21 cellular contexts compared by ENCODE assay signal in genomic region chr19:19453129-19453461, GRCh38. TPM values are rescaled to one million over a fixed set of nuclear protein-coding genes. Genes with fewer than 3 reads are reported as not detected.
DNase-seq lines count a peak whose midpoint lies in the region; ATAC-seq, FAIRE-seq and TF ChIP-seq lines count a peak whose summit lies in the region.
"Had no signal": no experiment of that assay in that cellular context is flagged by ENCODE, and none has a peak within 500 bp of the region (broad histone marks: within the 10 kb centered on the region; RNA-seq: fewer than 3 reads in every experiment).

No MANE protein-coding gene starts in this region.

- 83 to 92% methylated on average over 2 of the region's 2 CpGs for WGBS in upper lobe of left lung, 2 donors

- intact Hi-C loops in naive thymus-derived CD4-positive, alpha-beta T cell (cut with micrococcal nuclease): no loop called here

- no peak overlapping the region for H3K4me3 ChIP-seq in naive thymus-derived CD4-positive, alpha-beta T cell (ENCODE audit: low read length)
- H3K4me3 ChIP-seq in upper lobe of left lung: no peak overlapping the region
- H3K4me3 ChIP-seq: esophagus squamous epithelium, MG63, prostate gland, smooth muscle cell, testis had no signal

- H3K4me3 Mint-ChIP-seq in activated T-cell treated with anti-CD3 and anti-CD28 coated beads, Interleukin-2, amount 50 U/mL, for 72 hours: no peak overlapping the region
- no peak overlapping the region for H3K4me3 Mint-ChIP-seq in activated naive CD8-positive, alpha-beta T cell treated with anti-CD3 and anti-CD28 coated beads for 36 hours
- H3K4me3 Mint-ChIP-seq in naive thymus-derived CD4-positive, alpha-beta T cell: peak overlapping the region in 6 of 10 donors; percentile 19 to 80 (median 35)
- H3K4me3 Mint-ChIP-seq: activated T-cell treated with anti-CD3 and anti-CD28 coated beads, Interleukin-2, amount 50 U/mL, for 4 hours had no signal

- no peaks in the 10 kb centered on the region for H3K27me3 Mint-ChIP-seq in activated T-cell treated with anti-CD3 and anti-CD28 coated beads, Interleukin-2, amount 50 U/mL, for 72 hours (ENCODE audit: low read depth)
- H3K27me3 Mint-ChIP-seq in activated naive CD8-positive, alpha-beta T cell treated with anti-CD3 and anti-CD28 coated beads for 36 hours: no peaks in the 10 kb centered on the region
- H3K27me3 Mint-ChIP-seq in naive thymus-derived CD4-positive, alpha-beta T cell: no peaks in the 10 kb centered on the region

- no peak for DNase-seq in activated T-cell treated with anti-CD3 and anti-CD28 coated beads, Interleukin-2, amount 50 U/mL, for 72 hours
- DNase-seq in activated T-cell treated with anti-CD3 and anti-CD28 coated beads for 4 hours: no peak
- no peak for DNase-seq in activated naive CD8-positive, alpha-beta T cell treated with anti-CD3 and anti-CD28 coated beads for 36 hours
- no peak for DNase-seq in naive thymus-derived CD4-positive, alpha-beta T cell
- DNase-seq in upper lobe of left lung: no peak
- no peak for DNase-seq in RCC 7860 (ENCODE audit: low spot score)
- no peak for DNase-seq in medulla oblongata (ENCODE audit: extremely low spot score)
- DNase-seq: activated CD4-positive, alpha-beta T cell treated with anti-CD3 and anti-CD28 coated beads for 4 hours; activated T-cell treated with anti-CD3 and anti-CD28 coated beads, Interleukin-2, amount 50 U/mL, for 4 hours; DND-41; esophagus squamous epithelium; H7; MG63; NCI-H1436 treated with DMSO at 0.1 percent for 48 hours; NCI-H82; SK-N-SH; stimulated activated CD8-positive, alpha-beta memory T cell treated with anti-CD3 and anti-CD28 coated beads, Interleukin-4, amount 100 ng/mL, for 48 hours; testis had no signal

- no peaks in the 10 kb centered on the region for H3K36me3 Mint-ChIP-seq in activated T-cell treated with anti-CD3 and anti-CD28 coated beads, Interleukin-2, amount 50 U/mL, for 72 hours (ENCODE audit: insufficient read depth in 2 of 2)
- peaks cover 2% of the 10 kb centered on the region for H3K36me3 Mint-ChIP-seq in activated naive CD8-positive, alpha-beta T cell treated with anti-CD3 and anti-CD28 coated beads for 36 hours
- peaks cover 0 to under 1% (median 0%) of the 10 kb centered on the region in 5 donors for H3K36me3 Mint-ChIP-seq in naive thymus-derived CD4-positive, alpha-beta T cell

- peak overlapping the region; percentile 45 for H3K27ac ChIP-seq in naive thymus-derived CD4-positive, alpha-beta T cell (ENCODE audit: low read depth, low read length)
- peak overlapping the region in 3 of 4 donors; percentile 72 to 79 (median 76) for H3K27ac ChIP-seq in upper lobe of left lung
- H3K27ac ChIP-seq: prostate gland, testis had no signal

- TF ChIP-seq EP300 in upper lobe of left lung (IDR thresholded peaks at IDR 0.05): no peak

- no peak for TF ChIP-seq POLR2A in upper lobe of left lung (IDR thresholded peaks at IDR 0.05)

- ATAC-seq in activated T-cell treated with anti-CD3 and anti-CD28 coated beads, Interleukin-2, amount 50 U/mL, for 72 hours (replicated peaks in 1 of 2): no peak
- ATAC-seq in naive thymus-derived CD4-positive, alpha-beta T cell: no peak
- ATAC-seq in upper lobe of left lung (ENCODE audit: low FRiP score in 2 of 2): no peak
- no peak for ATAC-seq in GM18870 (IDR thresholded peaks at IDR 0.05; ENCODE audit: unreplicated experiment)
- ATAC-seq: activated T-cell treated with anti-CD3 and anti-CD28 coated beads, Interleukin-2, amount 50 U/mL, for 4 hours had no signal

- peaks cover 0 to 4% (median 0%) of the 10 kb centered on the region in 3 experiments for H3K36me3 ChIP-seq in naive thymus-derived CD4-positive, alpha-beta T cell (ENCODE audit: control insufficient read depth in 2 of 3, insufficient read depth in 3 of 3, low read length in 3 of 3)
- no peaks in the 10 kb centered on the region for H3K36me3 ChIP-seq in upper lobe of left lung
- H3K36me3 ChIP-seq: esophagus squamous epithelium, prostate gland had no signal

- CTCF ChIA-PET in naive thymus-derived CD4-positive, alpha-beta T cell (lab: Charles Lee): no interaction called here

- peak overlapping the region; percentile 54 for H3K27ac Mint-ChIP-seq in activated T-cell treated with anti-CD3 and anti-CD28 coated beads, Interleukin-2, amount 50 U/mL, for 72 hours
- H3K27ac Mint-ChIP-seq in activated naive CD8-positive, alpha-beta T cell treated with anti-CD3 and anti-CD28 coated beads for 36 hours: peak overlapping the region; percentile 61
- H3K27ac Mint-ChIP-seq in naive thymus-derived CD4-positive, alpha-beta T cell: peak overlapping the region; percentile 13 to 89 (median 70)

- H3K4me1 Mint-ChIP-seq in activated T-cell treated with anti-CD3 and anti-CD28 coated beads, Interleukin-2, amount 50 U/mL, for 72 hours (ENCODE audit: low read depth): peaks cover 73% of the 10 kb centered on the region
- peaks cover 58% of the 10 kb centered on the region for H3K4me1 Mint-ChIP-seq in activated naive CD8-positive, alpha-beta T cell treated with anti-CD3 and anti-CD28 coated beads for 36 hours
- peaks cover 22 to 71% (median 62%) of the 10 kb centered on the region in 7 donors for H3K4me1 Mint-ChIP-seq in naive thymus-derived CD4-positive, alpha-beta T cell

- peaks cover 55 to 64% of the 10 kb centered on the region in 2 donors for H3K4me1 ChIP-seq in naive thymus-derived CD4-positive, alpha-beta T cell (ENCODE audit: control insufficient read depth in 2 of 2, insufficient read depth in 2 of 2, low read length in 2 of 2)
- H3K4me1 ChIP-seq in upper lobe of left lung: peaks cover 28 to 57% (median 39%) of the 10 kb centered on the region in 4 donors
- H3K4me1 ChIP-seq: prostate gland, testis had no signal

- no peaks in the 10 kb centered on the region for H3K9me3 Mint-ChIP-seq in activated T-cell treated with anti-CD3 and anti-CD28 coated beads, Interleukin-2, amount 50 U/mL, for 72 hours
- no peaks in the 10 kb centered on the region for H3K9me3 Mint-ChIP-seq in activated naive CD8-positive, alpha-beta T cell treated with anti-CD3 and anti-CD28 coated beads for 36 hours
- peaks cover 0 to 1% (median 0%) of the 10 kb centered on the region in 11 donors for H3K9me3 Mint-ChIP-seq in naive thymus-derived CD4-positive, alpha-beta T cell
- H3K9me3 Mint-ChIP-seq: activated T-cell treated with anti-CD3 and anti-CD28 coated beads, Interleukin-2, amount 50 U/mL, for 4 hours had no signal

- H3K9me3 ChIP-seq in naive thymus-derived CD4-positive, alpha-beta T cell (ENCODE audit: control insufficient read depth in 2 of 3, low read length in 3 of 3): no peaks in the 10 kb centered on the region
- no peaks in the 10 kb centered on the region for H3K9me3 ChIP-seq in upper lobe of left lung
- H3K9me3 ChIP-seq: esophagus squamous epithelium, MG63, prostate gland, SK-N-SH, testis had no signal

- H3K27me3 ChIP-seq in naive thymus-derived CD4-positive, alpha-beta T cell (ENCODE audit: control insufficient read depth in 2 of 2, insufficient read depth in 2 of 2, low read length in 2 of 2): no peaks in the 10 kb centered on the region
- no peaks in the 10 kb centered on the region for H3K27me3 ChIP-seq in upper lobe of left lung
- H3K27me3 ChIP-seq: esophagus squamous epithelium, MG63, testis had no signal

- FAIRE-seq in RCC 7860 (lab: Jason Lieb, UNC): no peak

- POLR2A ChIA-PET in naive thymus-derived CD4-positive, alpha-beta T cell (lab: Charles Lee): interaction anchor here (1.0 kb wide), 1 partner anchor 64 kb away, joined by 3 read pairs; no protein-coding TSS in a partner anchor

- TF ChIP-seq CTCF in upper lobe of left lung (IDR thresholded peaks at IDR 0.05): no peak

RNA-seq across cellular contexts. Expression of gene GATAD2A, which starts 47.6 kb away (rescaled TPM):
- 100 to 1,000 TPM; 100 to 126 TPM for total RNA-seq in activated T-cell treated with anti-CD3 and anti-CD28 coated beads, Interleukin-2, amount 50 U/mL, for 72 hours
- total RNA-seq in activated naive CD8-positive, alpha-beta T cell treated with anti-CD3 and anti-CD28 coated beads for 36 hours: 100 to 1,000 TPM; 196 to 202 TPM
- 100 to 1,000 TPM in 4 of 5 experiments, 10 to 100 TPM in 1; 97.9 to 123 (median 116) TPM for total RNA-seq in naive thymus-derived CD4-positive, alpha-beta T cell
- 10 to 100 TPM; 11.3 to 25.7 TPM for polyA plus RNA-seq in naive thymus-derived CD4-positive, alpha-beta T cell
- total RNA-seq in upper lobe of left lung: 100 to 1,000 TPM in 2 of 6 donors, 10 to 100 TPM in 4; 60.8 to 182 (median 88.0) TPM

Comparison
In these comparisons a context has a peak if more than half of its experiments do, and no peak if none do; other contexts are left out.
1. H3K4me3 Mint-ChIP-seq: peak in naive thymus-derived CD4-positive, alpha-beta T cell (6 of 10); none in activated T-cell treated with anti-CD3 and anti-CD28 coated beads, Interleukin-2, amount 50 U/mL, for 72 hours (0 of 2) and activated naive CD8-positive, alpha-beta T cell treated with anti-CD3 and anti-CD28 coated beads for 36 hours (single experiment).
2. Peak in every context shown above with its lines, with median percentiles within 50 percentile points of each other: H3K27ac Mint-ChIP-seq.